23 cellular contexts compared by ENCODE assay signal in the genomic region with DNA sequence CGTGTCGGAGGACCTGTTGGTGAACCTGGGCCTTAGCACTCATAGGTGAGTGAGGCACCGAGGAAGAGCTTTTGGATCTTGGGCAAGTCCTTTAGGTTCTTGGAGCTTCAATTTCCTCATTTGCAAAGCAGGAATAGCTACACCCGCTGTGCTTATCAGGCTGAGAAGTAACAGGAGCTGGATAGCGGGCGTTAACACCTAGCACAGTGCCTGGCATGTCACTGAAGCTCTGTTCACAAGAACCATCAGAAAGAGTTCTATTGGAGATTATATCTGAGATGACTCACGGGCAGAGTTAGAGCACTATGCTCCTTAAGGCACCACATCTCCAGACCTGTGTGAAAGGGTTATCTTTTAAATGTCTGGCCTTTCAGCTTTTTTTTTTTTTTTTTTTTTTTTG. TPM values are rescaled to one million over a fixed set of nuclear protein-coding genes. Genes with fewer than 3 reads are reported as not detected.
"Had no signal": no experiment of that assay in that cellular context is flagged by ENCODE, and none has a peak within 500 bp of the region (broad histone marks: within the 10 kb centered on the region; RNA-seq: fewer than 3 reads in every experiment).

No MANE protein-coding gene starts in this region.

- H3K27me3 ChIP-seq: adrenal gland, suprapubic skin had no signal

- ATAC-seq: activated CD8-positive, alpha-beta T cell treated with anti-CD3 and anti-CD28 coated beads, Interleukin-2, amount 10 ng/mL, durations not matched to agents 7 days and 5 days; heart left ventricle; left lung; natural killer cell; pancreas; psoas muscle; right cardiac atrium; stimulated activated naive CD8-positive, alpha-beta T cell treated with anti-CD3 and anti-CD28 coated beads, Interleukin-15, amount 100 ng/mL, for 72 hours had no signal

- H3K4me3 ChIP-seq: adrenal gland, colonic mucosa, heart left ventricle, left lung, pancreas, psoas muscle, suprapubic skin, tibial nerve had no signal

- H3K27ac ChIP-seq: adrenal gland, colonic mucosa, left lung, pancreas, psoas muscle, suprapubic skin, tibial nerve had no signal

- H3K4me1 ChIP-seq: colonic mucosa, pancreas, psoas muscle had no signal

- H3K9me3 ChIP-seq: adrenal gland, colonic mucosa, heart left ventricle, left lung, pancreas, psoas muscle, suprapubic skin, tibial nerve had no signal

- H3K36me3 ChIP-seq: adrenal gland, colonic mucosa, heart left ventricle, left lung, pancreas, suprapubic skin, tibial nerve had no signal

- DNase-seq: activated CD4-positive, alpha-beta T cell treated with anti-CD3 and anti-CD28 coated beads for 1 hour; activated CD4-positive, alpha-beta T cell treated with anti-CD3 and anti-CD28 coated beads, Interleukin-2, amount 50 U/mL, for 1 hour; activated CD8-positive, alpha-beta T cell treated with anti-CD3 and anti-CD28 coated beads, Interleukin-2, amount 10 ng/mL, durations not matched to agents 7 days and 5 days; activated gamma-delta T cell; activated naive CD4-positive, alpha-beta T cell treated with anti-CD3 and anti-CD28 coated beads, Interleukin-2, amount 50 U/mL, for 16 hours; adrenal gland; colonic mucosa; kidney glomerular epithelial cell; midbrain; natural killer cell; pancreas; psoas muscle; right cardiac atrium; stimulated activated CD4-positive, alpha-beta T cell treated with anti-CD3 and anti-CD28 coated beads, Interleukin-4, amount 100 ng/mL, for 4 hours; stimulated activated naive CD8-positive, alpha-beta T cell treated with anti-CD3 and anti-CD28 coated beads, Interleukin-15, amount 100 ng/mL, for 72 hours had no signal

- FAIRE-seq: astrocyte, pancreas, urothelium cell line had no signal

RNA-seq across cellular contexts. Expression of a gene that starts 12.8 kb away (rescaled TPM):
- total RNA-seq: astrocyte, epithelial cell of proximal tubule, lung microvascular endothelial cell had no signal
